8 cellular contexts compared by ENCODE assay signal in genomic region chr11:131694526-131695424, GRCh38.
DNase-seq lines count a peak whose midpoint lies in the region; ATAC-seq and TF ChIP-seq lines count a peak whose summit lies in the region.

No MANE protein-coding gene starts in this region.

- H3K9ac ChIP-seq in IMR-90 (ENCODE audit: low read depth, low read length) = no peak overlapping the region
- H3K9ac ChIP-seq in SK-N-SH = no peak overlapping the region

- H3K79me2 ChIP-seq in SK-N-SH (ENCODE audit: insufficient read depth) = no peaks in the 10 kb centered on the region

- no peaks in the 10 kb centered on the region; the same call in 1 of the 2 replicates for H3K27me3 ChIP-seq in IMR-90 (ENCODE audit: control insufficient read depth, insufficient read depth, low read length)
- H3K27me3 ChIP-seq in SK-N-SH (ENCODE audit: insufficient read depth) = no peaks in the 10 kb centered on the region
- H3K27me3 ChIP-seq in right atrium auricular region = no peaks in the 10 kb centered on the region

- CTCF ChIA-PET in IMR-90 (lab: Yijun Ruan, JAX) = interaction anchor here (0.6 to 2.4 kb wide), 24 partner anchors 9 to 574 kb away, joined by 3 to 11 read pairs (median 4); no protein-coding TSS in a partner anchor
- CTCF ChIA-PET in SK-N-SH (lab: Yijun Ruan, JAX) = interaction anchor here (0.5 to 6.2 kb wide), 64 partner anchors 8 to 1370 kb away, joined by 3 to 49 read pairs (median 4); partner anchors contain the start of gene SNX19

- no peaks in the 10 kb centered on the region for H3K9me1 ChIP-seq in IMR-90 (ENCODE audit: insufficient read depth, low read length)

- H3K27ac ChIP-seq in IMR-90 (ENCODE audit: insufficient read depth, low read length) (no peak overlapping the region), SK-N-SH (ENCODE audit: low read depth in 2 of 2, low read length in 1 of 2) (no peak overlapping the region), angular gyrus (ENCODE audit: low read depth, low read length) (peak overlapping the region; percentile 4), right atrium auricular region (peak overlapping the region in 1 of 2 donors; percentile 33)

- ATAC-seq in GM21786 (IDR thresholded peaks at IDR 0.05; ENCODE audit: unreplicated experiment) (peak; percentile 92), IMR-90 (ENCODE audit: low read depth) (peak; percentile 99)

- peak overlapping the region; percentile 70 for H3K4me2 ChIP-seq in IMR-90 (ENCODE audit: low read depth, low read length)
- H3K4me2 ChIP-seq in SK-N-SH = 0 out of 2 replicates have a peak overlapping the region, but pooled peaks have one; percentile 13

- peaks cover 12% of the 10 kb centered on the region for H3F3A ChIP-seq in SK-N-SH (replicated peaks; ENCODE audit: insufficient read depth)

- TF ChIP-seq POLR2A in IMR-90 (IDR thresholded peaks at IDR 0.05; ENCODE audit: low read depth, low read length) = no peak

- H2BK20ac ChIP-seq in IMR-90 (ENCODE audit: low read depth, low read length) = no peak overlapping the region; the same call in 1 of the 2 replicates

- peak overlapping the region; percentile 62; the same call in 1 of the 2 replicates for H3K4ac ChIP-seq in IMR-90 (ENCODE audit: low read depth, low read length)

- H2AK9ac ChIP-seq in IMR-90 (replicated peaks; ENCODE audit: low read depth, low read length, poor library complexity) = no peak overlapping the region

- POLR2A ChIA-PET in IMR-90 (lab: Charles Lee; ENCODE audit: unreplicated experiment) (no interaction called here), SK-N-SH (lab: Yijun Ruan, JAX) (interaction anchor here (1.2 kb wide), 1 partner anchor 1370 kb away, joined by 3 read pairs; no protein-coding TSS in a partner anchor)

- peak overlapping the region in 1 of 2 experiments; percentile 72; a peak in 1 of 4 replicates for H4K8ac ChIP-seq in IMR-90 (ENCODE audit: low read depth in 2 of 2, low read length in 2 of 2)

- H3K4me3 ChIP-seq in IMR-90 (ENCODE audit: insufficient read depth, low read depth, low read length) (no peak overlapping the region), SK-N-SH (ENCODE audit: low read depth in 2 of 2, low read length in 1 of 2) (no peak overlapping the region; a peak in 1 of 4 replicates), right atrium auricular region (peak overlapping the region in 1 of 2 donors; percentile 12)

- H3K9me3 ChIP-seq in IMR-90 (ENCODE audit: control insufficient read depth, insufficient read depth, low read length) (no peaks in the 10 kb centered on the region), SK-N-SH (no peaks in the 10 kb centered on the region), right atrium auricular region (no peaks in the 10 kb centered on the region)

- H2AFZ ChIP-seq in IMR-90 (replicated peaks; ENCODE audit: low read length, poor library complexity) = peak overlapping the region; percentile 83
- no peak overlapping the region for H2AFZ ChIP-seq in SK-N-SH (ENCODE audit: low read depth)

- TF ChIP-seq EP300 in SK-N-SH (IDR thresholded peaks at IDR 0.05; ENCODE audit: borderline replicate concordance in 1 of 2, low read depth in 1 of 2, low read length in 1 of 2) = no peak

- no peak overlapping the region for H2BK5ac ChIP-seq in IMR-90 (ENCODE audit: low read depth, low read length, poor library complexity, severe bottlenecking)

- TF ChIP-seq CTCF in IMR-90 (conservative IDR thresholded peaks at IDR 0.05; ENCODE audit: low read depth, low read length) = peak; percentile 99
- TF ChIP-seq CTCF in SK-N-SH (IDR thresholded peaks at IDR 0.05) = peak; percentile 84
- TF ChIP-seq CTCF in right atrium auricular region (IDR thresholded peaks at IDR 0.05) = peak; percentile 92 to 99

- WGBS in IMR-90 (ENCODE audit: extremely low coverage in 2 of 2, insufficient read length in 1 of 2), 2 experiments = 31% methylated on average over 14 of the region's 34 CpGs; no CpG with 5 or more reads in 1 of the 2 experiments
- WGBS in SK-N-SH (ENCODE audit: low lambda C conversion rate) = 34% methylated on average over 33 of the region's 34 CpGs

- DNase-seq in GM04504 (ENCODE audit: low read depth) (peak; percentile 42), IMR-90 (peak; percentile 69), SK-N-SH (peak; percentile 86), right atrium auricular region (ENCODE audit: low spot score) (peak; percentile 78), retina (peak; percentile 95), NCI-H1694 treated with DMSO at 0.1 percent for 48 hours (lab: John Stamatoyannopoulos, UW) (no peak)

- no peak overlapping the region for H3K56ac ChIP-seq in IMR-90 (ENCODE audit: extremely low read depth, insufficient read depth, low read length)

- intact Hi-C loops in IMR-90 (cut with micrococcal nuclease) = loop anchor here (1.0 to 10.0 kb wide), 6 partner anchors 54 to 708 kb away; no protein-coding TSS in a partner anchor

- in situ Hi-C loops in IMR-90 (cut with MboI; ENCODE audit: low sequenced_read_pairs) = no loop called here

- dilution Hi-C loops in IMR-90 (cut with HindIII; ENCODE audit: low sequenced_read_pairs, unreplicated experiment) = no loop called here

- H3K79me1 ChIP-seq in IMR-90 (ENCODE audit: low read depth in 1 of 2, low read length in 2 of 2) = no peaks in the 10 kb centered on the region

- no TSS peak for BruUV-seq in IMR-90 (replicated peaks; lab: Mats Ljungman, UMichigan)

- H3K14ac ChIP-seq in IMR-90 (replicated peaks; ENCODE audit: low read depth, low read length) = peak overlapping the region; percentile 72

- peak overlapping the region; percentile 49; the same call in 1 of the 2 replicates for H2AK5ac ChIP-seq in IMR-90 (ENCODE audit: low read depth, low read length)

- peak; percentile 92 for TF ChIP-seq RAD21 in IMR-90 (IDR thresholded peaks at IDR 0.05; ENCODE audit: low read length)
- TF ChIP-seq RAD21 in SK-N-SH (IDR thresholded peaks at IDR 0.05; ENCODE audit: low read length) = peak; percentile 76

- no peak overlapping the region for H3K18ac ChIP-seq in IMR-90 (ENCODE audit: low read depth, low read length)

- H3K4me1 ChIP-seq in IMR-90 (ENCODE audit: control insufficient read depth, insufficient read depth, low read length) (0 out of 2 replicates have a peak, but pooled peaks cover 2% of the 10 kb centered on the region), SK-N-SH (ENCODE audit: control insufficient read depth in 1 of 2, insufficient read depth in 2 of 2, low read depth in 1 of 2, low read length in 1 of 2) (peaks cover 0 to 7% of the 10 kb centered on the region in 2 experiments; a peak in 1 of 4 replicates), right atrium auricular region (peaks cover 0 to 4% of the 10 kb centered on the region in 2 donors)

- H4K20me1 ChIP-seq in IMR-90 (ENCODE audit: insufficient read depth, low read length) (no peaks in the 10 kb centered on the region), SK-N-SH (ENCODE audit: insufficient read depth) (no peaks in the 10 kb centered on the region)

- H3K9me2 ChIP-seq in SK-N-SH = no peaks in the 10 kb centered on the region

- H3K23ac ChIP-seq in IMR-90 (ENCODE audit: low read depth, low read length) = 0 out of 2 replicates have a peak overlapping the region, but pooled peaks have one; percentile 69

- H3K36me3 ChIP-seq in IMR-90 (ENCODE audit: control insufficient read depth, insufficient read depth, low read length) (no peaks in the 10 kb centered on the region), SK-N-SH (replicated peaks in 1 of 2; ENCODE audit: control insufficient read depth in 1 of 2, insufficient read depth in 2 of 2, low read length in 1 of 2) (no peaks in the 10 kb centered on the region), right atrium auricular region (no peaks in the 10 kb centered on the region)

- H2BK15ac ChIP-seq in IMR-90 (ENCODE audit: low read depth, low read length) = no peak overlapping the region

- H4K91ac ChIP-seq in IMR-90 (ENCODE audit: insufficient read depth, low read depth, low read length) = no peak overlapping the region

- no peak overlapping the region for H4K5ac ChIP-seq in IMR-90 (ENCODE audit: low read depth, low read length)

- peak overlapping the region; percentile 83 for H2BK120ac ChIP-seq in IMR-90 (ENCODE audit: low read depth, low read length)

TF ChIP-seq in IMR-90, 13 proteins besides CTCF, POLR2A, EP300 and RAD21:
- TF ChIP-seq MAZ (IDR thresholded peaks at IDR 0.05; ENCODE audit: borderline replicate concordance, low read depth, low read length) (peak; percentile 89), SMC3 (IDR thresholded peaks at IDR 0.05; ENCODE audit: low read depth, low read length) (peak; percentile 91), NFE2L2 (IDR thresholded peaks at IDR 0.05; ENCODE audit: low read depth, low read length) (no peak), FOS (IDR thresholded peaks at IDR 0.05; ENCODE audit: low read depth, low read length) (no peak)
TF ChIP-seq in IMR-90: peak in this region for 2.

TF ChIP-seq in SK-N-SH, 30 proteins besides CTCF, POLR2A, EP300 and RAD21:
- TF ChIP-seq SMC3 (IDR thresholded peaks at IDR 0.05; ENCODE audit: low read depth, low read length) = peak; percentile 75
- 0 out of 2 replicates have a peak, but pooled peaks have one; percentile 13 for TF ChIP-seq MAX (IDR thresholded peaks at IDR 0.05; ENCODE audit: low read depth)
- no peak for TF ChIP-seq GABPA (IDR thresholded peaks at IDR 0.05; ENCODE audit: low read depth)
- no peak for TF ChIP-seq IRF3 (IDR thresholded peaks at IDR 0.05; ENCODE audit: low read depth, low read length)
- no peak for TF ChIP-seq NRF1 (IDR thresholded peaks at IDR 0.05; ENCODE audit: low read depth, low read length)
